17 cellular contexts compared by ENCODE assay signal in the genomic region with DNA sequence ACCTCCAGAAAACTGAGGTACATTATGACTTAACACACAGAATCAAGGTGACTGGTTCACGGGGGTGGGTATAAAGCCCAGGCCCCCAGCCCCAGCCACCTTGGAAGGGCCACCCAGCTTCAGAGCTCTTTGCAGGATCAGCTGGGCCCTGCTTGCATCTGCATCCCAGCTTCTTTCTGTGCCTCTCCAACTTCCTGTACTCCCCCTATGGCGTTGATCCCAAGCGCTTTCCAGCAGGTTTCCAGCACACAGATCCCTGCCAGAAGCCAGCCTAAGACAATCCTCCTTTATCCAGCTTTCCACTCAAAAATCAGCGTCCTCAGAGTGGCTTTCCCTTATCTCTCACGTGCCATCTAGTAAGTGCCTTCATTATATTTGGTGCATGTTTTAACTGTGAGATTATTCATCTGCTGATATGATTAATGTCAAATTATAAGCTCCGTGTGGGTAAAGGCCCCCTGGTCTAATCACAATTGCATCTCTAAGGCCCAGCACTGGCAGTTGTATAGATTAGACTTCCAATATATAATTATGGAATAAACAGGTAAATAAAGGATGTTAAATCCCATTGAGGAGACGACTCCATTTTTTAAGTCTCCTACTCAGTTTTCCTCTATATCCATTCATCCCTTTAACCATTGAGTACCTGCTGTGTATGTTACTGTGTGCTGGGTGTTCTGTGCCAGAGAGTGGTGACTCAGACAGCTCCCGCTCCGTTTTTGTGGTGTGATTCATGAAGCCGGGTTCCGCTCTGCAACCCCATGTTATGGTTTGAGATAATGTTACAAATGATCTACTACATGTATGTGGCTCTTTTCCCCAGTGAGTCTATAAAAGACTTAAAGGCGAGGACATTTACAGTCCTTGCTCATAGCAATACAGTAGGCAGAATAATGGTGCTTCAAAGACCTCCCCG.
DNase-seq lines count a peak whose midpoint lies in the region; FAIRE-seq and TF ChIP-seq lines count a peak whose summit lies in the region.
"Had no signal": no experiment of that assay in that cellular context is flagged by ENCODE, and none has a peak within 500 bp of the region (broad histone marks: within the 10 kb centered on the region; RNA-seq: fewer than 3 reads in every experiment).

No MANE protein-coding gene starts in this region.

- peaks cover 8% of the 10 kb centered on the region for H3K9me3 Mint-ChIP-seq in nephron

- peak overlapping the region in 12 of 59 donors; percentile 17 to 73 (median 42) for H3K27ac ChIP-seq in dorsolateral prefrontal cortex
- H3K27ac ChIP-seq: thoracic aorta had no signal

- intact Hi-C loops in dorsolateral prefrontal cortex (cut with DNase I) = no loop called here

- H3K4me3 Mint-ChIP-seq in nephron = no peak overlapping the region
- H3K4me3 Mint-ChIP-seq: naive B cell had no signal

- no peak overlapping the region for H3K4me3 ChIP-seq in dorsolateral prefrontal cortex
- H3K4me3 ChIP-seq: thoracic aorta had no signal

- peak overlapping the region in 2 of 3 experiments; percentile 46 to 70 for H3K27ac Mint-ChIP-seq in nephron

- DNase-seq in COLO668 (lab: John Stamatoyannopoulos, UW; ENCODE audit: unreplicated experiment) (peak; percentile 18), RCC 7860 (ENCODE audit: low spot score) (peak; percentile 22), dorsolateral prefrontal cortex (peak in 8 of 10 donors; percentile 37 to 72 (median 51)), NCI-H2029 treated with DMSO at 0.1 percent for 48 hours (lab: John Stamatoyannopoulos, UW) (no peak), DMS53 (lab: John Stamatoyannopoulos, UW) (no peak), NCI-H2196 treated with DMSO at 0.1 percent for 48 hours (lab: John Stamatoyannopoulos, UW; ENCODE audit: unreplicated experiment) (no peak), HUDEP-2 (lab: John Stamatoyannopoulos, UW; ENCODE audit: unreplicated experiment in 76 of 76) (no peak)
- DNase-seq: activated CD4-positive, alpha-beta T cell treated with anti-CD3 and anti-CD28 coated beads for 4 hours; activated naive CD4-positive, alpha-beta T cell treated with anti-CD3 and anti-CD28 coated beads, Interleukin-2, amount 50 U/mL, for 16 hours; cerebellar nuclear complex; DMS 273 treated with DMSO at 0.1 percent for 48 hours; naive B cell; NCI-H1436 treated with DMSO at 0.1 percent for 48 hours; NCI-H526 had no signal

- no peaks in the 10 kb centered on the region for H3K27me3 ChIP-seq in dorsolateral prefrontal cortex

- peaks cover 49% of the 10 kb centered on the region for H3K4me1 Mint-ChIP-seq in nephron
- H3K4me1 Mint-ChIP-seq: naive B cell had no signal

- H3K27me3 Mint-ChIP-seq in nephron (ENCODE audit: low read depth) = peaks cover 4% of the 10 kb centered on the region
- H3K27me3 Mint-ChIP-seq: naive B cell had no signal

- no peak for TF ChIP-seq CTCF in dorsolateral prefrontal cortex (IDR thresholded peaks at IDR 0.05 in 54 of 56, conservative IDR thresholded peaks at IDR 0.05 in 2 of 56; ENCODE audit: low read depth in 1 of 56, partially characterized antibody in 56 of 56)
- TF ChIP-seq CTCF in nephron (IDR thresholded peaks at IDR 0.05; ENCODE audit: unreplicated experiment in 3 of 3) = no peak

- FAIRE-seq in RCC 7860 (lab: Jason Lieb, UNC) = no peak
- FAIRE-seq: GM19239 had no signal

- no peaks in the 10 kb centered on the region for H3K36me3 Mint-ChIP-seq in nephron (ENCODE audit: low read depth)
- H3K36me3 Mint-ChIP-seq: naive B cell had no signal

Comparison
In these comparisons a context has a peak if more than half of its experiments do, and no peak if none do; other contexts are left out.
1. DNase-seq: peak in COLO668 (single experiment), RCC 7860 (single experiment) and dorsolateral prefrontal cortex (8 of 10); none in NCI-H2029 treated with DMSO at 0.1 percent for 48 hours (single experiment), DMS53 (single experiment), NCI-H2196 treated with DMSO at 0.1 percent for 48 hours (single experiment) and HUDEP-2 (0 of 76).